Comparison of ENCODE assay signal across 23 cellular contexts in the genomic region with DNA sequence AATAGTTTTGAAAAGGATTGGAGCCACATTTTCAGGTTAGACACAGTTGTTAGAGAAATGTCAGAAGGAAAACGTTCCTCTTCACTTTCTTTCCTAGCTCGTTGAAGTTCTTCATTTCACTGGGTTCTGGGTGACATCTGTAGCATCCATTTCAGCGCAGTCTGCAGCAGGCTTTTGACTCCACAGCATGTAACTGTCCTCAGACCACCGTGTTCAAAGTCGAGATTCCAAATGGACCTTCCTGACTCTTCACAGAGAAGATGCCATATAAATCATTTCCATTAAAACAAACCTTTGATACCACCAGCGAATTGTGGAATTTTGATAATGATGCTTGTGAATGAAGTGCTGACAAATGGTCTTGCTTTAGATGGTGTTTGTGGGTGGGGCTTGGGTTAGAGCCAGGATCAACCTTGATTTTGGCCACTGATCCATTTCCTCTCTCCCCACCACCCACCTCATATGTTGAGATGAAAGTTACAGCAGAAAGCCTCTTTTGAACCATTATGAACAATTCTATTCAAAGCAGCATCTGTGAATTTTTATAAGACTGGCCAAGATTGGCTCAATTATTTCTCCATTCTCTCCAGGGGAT.
DNase-seq lines count a peak whose midpoint lies in the region; FAIRE-seq and TF ChIP-seq lines count a peak whose summit lies in the region.
"Had no signal": no experiment of that assay in that cellular context is flagged by ENCODE, and none has a peak within 500 bp of the region (broad histone marks: within the 10 kb centered on the region; RNA-seq: fewer than 3 reads in every experiment).

No MANE protein-coding gene starts in this region.

- in situ Hi-C loops in GM23248 (cut with MboI), result no loop called here

- peaks cover 47% of the 10 kb centered on the region for H3K4me1 Mint-ChIP-seq in activated CD4-positive, alpha-beta memory T cell treated with anti-CD3 and anti-CD28 coated beads, Interleukin-2, amount 10 ng/mL, durations not matched to agents 7 days and 5 days
- H3K4me1 Mint-ChIP-seq in activated CD4-positive, alpha-beta memory T cell treated with anti-CD3 and anti-CD28 coated beads for 36 hours (ENCODE audit: low read depth), result peaks cover 47% of the 10 kb centered on the region

- H2AFZ ChIP-seq in GM23248 (peak overlapping the region; percentile 65; the same call in 1 of the 2 replicates), keratinocyte (ENCODE audit: control insufficient read depth, low read length) (no peak overlapping the region)

- no peaks in the 10 kb centered on the region for H3K27me3 Mint-ChIP-seq in activated CD4-positive, alpha-beta memory T cell treated with anti-CD3 and anti-CD28 coated beads, Interleukin-2, amount 10 ng/mL, durations not matched to agents 7 days and 5 days
- peaks cover 3% of the 10 kb centered on the region for H3K27me3 Mint-ChIP-seq in activated CD4-positive, alpha-beta memory T cell treated with anti-CD3 and anti-CD28 coated beads for 36 hours
- H3K27me3 Mint-ChIP-seq: central memory CD8-positive, alpha-beta T cell; memory B cell had no signal

- TF ChIP-seq CTCF in keratinocyte (optimal IDR thresholded peaks at IDR 0.05 in 1 of 3, IDR thresholded peaks at IDR 0.05 in 1 of 3, conservative IDR thresholded peaks at IDR 0.05 in 1 of 3; ENCODE audit: extremely low read depth in 1 of 3, insufficient read depth in 2 of 3, low read length in 3 of 3) (no peak), tibial artery (IDR thresholded peaks at IDR 0.05) (no peak)

- no peaks in the 10 kb centered on the region for H3K79me2 ChIP-seq in GM23248 (ENCODE audit: insufficient read depth)
- H3K79me2 ChIP-seq in keratinocyte (ENCODE audit: control insufficient read depth, insufficient read depth, low read length), result no peaks in the 10 kb centered on the region

- peaks cover 45% of the 10 kb centered on the region for H3F3A ChIP-seq in GM23248 (ENCODE audit: insufficient read depth)

- H3K4me3 ChIP-seq in GM23248 (peak overlapping the region; percentile 55), SJSA1 (no peak overlapping the region), keratinocyte (ENCODE audit: control insufficient read depth in 2 of 3, extremely low read depth in 1 of 3, insufficient read depth in 2 of 3, low read depth in 1 of 3, low read length in 3 of 3) (no peak overlapping the region), tibial artery (no peak overlapping the region)
- H3K4me3 ChIP-seq: gastroesophageal sphincter, ovary, right lobe of liver, thoracic aorta had no signal

- 43 to 46% methylated on average over 6 of the region's 6 CpGs for whole genome bisulfite sequencing in GM23248 (ENCODE audit: low coverage in 1 of 2, low lambda C conversion rate in 2 of 2, missing lambda C conversion rate in 2 of 2), 2 experiments

- no peaks in the 10 kb centered on the region for H3K9me2 ChIP-seq in GM23248 (ENCODE audit: insufficient read depth)

- H3K27ac Mint-ChIP-seq in activated CD4-positive, alpha-beta memory T cell treated with anti-CD3 and anti-CD28 coated beads, Interleukin-2, amount 10 ng/mL, durations not matched to agents 7 days and 5 days, result peak overlapping the region; percentile 26
- no peak overlapping the region for H3K27ac Mint-ChIP-seq in activated CD4-positive, alpha-beta memory T cell treated with anti-CD3 and anti-CD28 coated beads for 36 hours
- H3K27ac Mint-ChIP-seq: activated B cell treated with CpG ODN at 0.5 μM for 24 hours; memory B cell; stimulated activated memory B cell treated with anti-CD40 and anti-IgM and Interleukin-4, amounts not matched to agents 10 μg/mL and 1 μg/mL and 100 μg/mL, for 72 hours had no signal

- H3K4me1 ChIP-seq in GM23248 (ENCODE audit: insufficient read depth) (peaks cover 46% of the 10 kb centered on the region), SJSA1 (replicated peaks) (peaks cover 47% of the 10 kb centered on the region), keratinocyte (ENCODE audit: control insufficient read depth, extremely low read depth, insufficient read depth, low read length) (peaks cover 40% of the 10 kb centered on the region), tibial artery (peaks cover 0 to 3% (median under 1%) of the 10 kb centered on the region in 4 donors)
- H3K4me1 ChIP-seq: right lobe of liver had no signal

- H3K36me3 ChIP-seq in GM23248 (ENCODE audit: low read depth) (no peaks in the 10 kb centered on the region), SJSA1 (no peaks in the 10 kb centered on the region), keratinocyte (ENCODE audit: control insufficient read depth in 2 of 2, extremely low read depth in 1 of 2, insufficient read depth in 2 of 2, low read length in 2 of 2) (no peaks in the 10 kb centered on the region), tibial artery (no peaks in the 10 kb centered on the region)
- H3K36me3 ChIP-seq: gastroesophageal sphincter, ovary, right lobe of liver, thoracic aorta had no signal

- H3K9me3 ChIP-seq in GM23248 (ENCODE audit: low read depth), result no peaks in the 10 kb centered on the region
- no peaks in the 10 kb centered on the region for H3K9me3 ChIP-seq in SJSA1 (replicated peaks)
- H3K9me3 ChIP-seq in keratinocyte (ENCODE audit: control insufficient read depth, low read depth, low read length), result no peaks in the 10 kb centered on the region
- no peaks in the 10 kb centered on the region for H3K9me3 ChIP-seq in tibial artery
- H3K9me3 ChIP-seq: gastroesophageal sphincter, ovary, right lobe of liver, thoracic aorta had no signal

- CTCF ChIA-PET in activated CD4-positive, alpha-beta memory T cell treated with anti-CD3 and anti-CD28 coated beads, Interleukin-2, amount 10 ng/mL, durations not matched to agents 7 days and 5 days (lab: Charles Lee), result no interaction called here
- CTCF ChIA-PET in activated CD4-positive, alpha-beta memory T cell treated with anti-CD3 and anti-CD28 coated beads for 36 hours (lab: Charles Lee), result interaction anchor here (1.2 kb wide), 1 partner anchor 14 kb away, joined by 3 read pairs; no protein-coding TSS in a partner anchor

- H3K27me3 ChIP-seq in GM23248 (replicated peaks; ENCODE audit: insufficient read depth) (no peaks in the 10 kb centered on the region), SJSA1 (replicated peaks) (no peaks in the 10 kb centered on the region), keratinocyte (ENCODE audit: control insufficient read depth, extremely low read depth, insufficient read depth, low read length) (no peaks in the 10 kb centered on the region), tibial artery (no peaks in the 10 kb centered on the region)
- H3K27me3 ChIP-seq: gastroesophageal sphincter, ovary, right lobe of liver had no signal

- no peak overlapping the region for H3K4me3 Mint-ChIP-seq in activated CD4-positive, alpha-beta memory T cell treated with anti-CD3 and anti-CD28 coated beads, Interleukin-2, amount 10 ng/mL, durations not matched to agents 7 days and 5 days
- no peak overlapping the region for H3K4me3 Mint-ChIP-seq in activated CD4-positive, alpha-beta memory T cell treated with anti-CD3 and anti-CD28 coated beads for 36 hours
- H3K4me3 Mint-ChIP-seq: activated B cell treated with CpG ODN at 0.5 μM for 24 hours; CD14-positive monocyte; memory B cell; stimulated activated memory B cell treated with anti-CD40 and anti-IgM and Interleukin-4, amounts not matched to agents 10 μg/mL and 1 μg/mL and 100 μg/mL, for 72 hours had no signal

- dilution Hi-C loops in keratinocyte (cut with MboI; ENCODE audit: extremely low pct_ligation_motif_present, low sequenced_read_pairs), result no loop called here

- POLR2A ChIA-PET in activated CD4-positive, alpha-beta memory T cell treated with anti-CD3 and anti-CD28 coated beads, Interleukin-2, amount 10 ng/mL, durations not matched to agents 7 days and 5 days (lab: Charles Lee), result interaction anchor here (1.0 kb wide), 1 partner anchor 11 kb away, joined by 3 read pairs; no protein-coding TSS in a partner anchor
- POLR2A ChIA-PET in activated CD4-positive, alpha-beta memory T cell treated with anti-CD3 and anti-CD28 coated beads for 36 hours (lab: Charles Lee), result no interaction called here

- H3K4me2 ChIP-seq in GM23248 (ENCODE audit: unreplicated experiment), result peak overlapping the region; percentile 72
- H3K4me2 ChIP-seq in keratinocyte (ENCODE audit: control insufficient read depth, extremely low read depth, insufficient read depth, low read depth, low read length), result no peak overlapping the region

- H4K20me1 ChIP-seq in GM23248 (ENCODE audit: insufficient read depth), result no peaks in the 10 kb centered on the region
- no peaks in the 10 kb centered on the region for H4K20me1 ChIP-seq in keratinocyte (ENCODE audit: control insufficient read depth, extremely low read depth, insufficient read depth, low read length)

- intact Hi-C loops in activated CD4-positive, alpha-beta memory T cell treated with anti-CD3 and anti-CD28 coated beads for 36 hours (cut with micrococcal nuclease), result no loop called here
- intact Hi-C loops in posterior vena cava (cut with DNase I) (no loop called here), tibial artery (cut with DNase I; ENCODE audit: low total_unique reads) (no loop called here)

- no peaks in the 10 kb centered on the region for H3K9me1 ChIP-seq in keratinocyte (ENCODE audit: control insufficient read depth, extremely low read depth, insufficient read depth, low read length)

- FAIRE-seq in keratinocyte (lab: Jason Lieb, UNC), result no peak
- FAIRE-seq: G401.6 had no signal

- H3K36me3 Mint-ChIP-seq in activated CD4-positive, alpha-beta memory T cell treated with anti-CD3 and anti-CD28 coated beads, Interleukin-2, amount 10 ng/mL, durations not matched to agents 7 days and 5 days (ENCODE audit: low read depth), result peaks cover 17% of the 10 kb centered on the region
- H3K36me3 Mint-ChIP-seq in activated CD4-positive, alpha-beta memory T cell treated with anti-CD3 and anti-CD28 coated beads for 36 hours, result no peaks in the 10 kb centered on the region
- H3K36me3 Mint-ChIP-seq: CD14-positive monocyte; memory B cell; stimulated activated memory B cell treated with anti-CD40 and anti-IgM and Interleukin-4, amounts not matched to agents 10 μg/mL and 1 μg/mL and 100 μg/mL, for 72 hours had no signal

- H3K9me3 Mint-ChIP-seq in activated CD4-positive, alpha-beta memory T cell treated with anti-CD3 and anti-CD28 coated beads, Interleukin-2, amount 10 ng/mL, durations not matched to agents 7 days and 5 days, result peaks cover 2% of the 10 kb centered on the region
- H3K9me3 Mint-ChIP-seq in activated CD4-positive, alpha-beta memory T cell treated with anti-CD3 and anti-CD28 coated beads for 36 hours, result no peaks in the 10 kb centered on the region
- H3K9me3 Mint-ChIP-seq: activated B cell treated with CpG ODN at 0.5 μM for 24 hours; CD14-positive monocyte; central memory CD8-positive, alpha-beta T cell; memory B cell had no signal

- peak overlapping the region; percentile 37 for H3K9ac ChIP-seq in GM23248
- H3K9ac ChIP-seq in keratinocyte (ENCODE audit: control insufficient read depth, extremely low read depth, insufficient read depth, low read length), result no peak overlapping the region

- no peak for DNase-seq in activated CD4-positive, alpha-beta memory T cell treated with anti-CD3 and anti-CD28 coated beads, Interleukin-2, amount 10 ng/mL, durations not matched to agents 7 days and 5 days
- no peak for DNase-seq in activated CD4-positive, alpha-beta memory T cell treated with anti-CD3 and anti-CD28 coated beads for 36 hours
- DNase-seq in GM23248 (no peak), SJSA1 (ENCODE audit: low read depth in 1 of 2, low spot score in 2 of 2) (no peak), keratinocyte (ENCODE audit: low read depth, low spot score) (no peak), NK-92 (lab: John Stamatoyannopoulos, UW; ENCODE audit: unreplicated experiment) (no peak), posterior vena cava (ENCODE audit: low spot score) (no peak), tibial artery (no peak)
- DNase-seq: activated B cell treated with CpG ODN at 0.5 μM for 24 hours, activated gamma-delta T cell, anterior cingulate cortex, NCI-H1694, NCI-H69, ovary, right lobe of liver, SHP77 treated with DMSO at 0.1 percent for 48 hours had no signal

- H3K27ac ChIP-seq in GM23248 (peak overlapping the region; percentile 67), SJSA1 (peak overlapping the region; percentile 54), keratinocyte (ENCODE audit: control insufficient read depth, insufficient read depth, low read length) (peak overlapping the region; percentile 27), tibial artery (no peak overlapping the region)
- H3K27ac ChIP-seq: gastroesophageal sphincter, ovary, right lobe of liver, thoracic aorta had no signal

Comparison
In these comparisons a context has a peak if more than half of its experiments do, and no peak if none do; other contexts are left out.
1. H3K27ac ChIP-seq: peak in GM23248 (single experiment), SJSA1 (single experiment) and keratinocyte (single experiment); none in tibial artery (0 of 2).